Comparison of ENCODE assay signal across 7 cellular contexts in genomic region chr7:123407951-123408350, GRCh38.
DNase-seq lines count a peak whose midpoint lies in the region; ATAC-seq and TF ChIP-seq lines count a peak whose summit lies in the region.
"Not testable (repeated sequence)": the region's sequence is repeated elsewhere in the genome, so short reads cannot be mapped to it uniquely, and the experiment has no call there.

No MANE protein-coding gene starts in this region.

- not testable (repeated sequence) for H3K79me2 ChIP-seq in GM23338 (replicated peaks; ENCODE audit: insufficient read depth)

- H3K36me3 ChIP-seq in GM23338 (ENCODE audit: insufficient read depth); esophagus muscularis mucosa; psoas muscle (ENCODE audit: insufficient read depth in 1 of 2, low read depth in 1 of 2); uterus: not testable (repeated sequence)

- TF ChIP-seq CTCF in GM23338 (conservative IDR thresholded peaks at IDR 0.05; ENCODE audit: low read depth in 2 of 2); dorsolateral prefrontal cortex (IDR thresholded peaks at IDR 0.05 in 54 of 56, conservative IDR thresholded peaks at IDR 0.05 in 2 of 56; ENCODE audit: low read depth in 1 of 56, partially characterized antibody in 56 of 56); esophagus muscularis mucosa (IDR thresholded peaks at IDR 0.05); psoas muscle (IDR thresholded peaks at IDR 0.05); uterus (IDR thresholded peaks at IDR 0.05): not testable (repeated sequence)

- not testable (repeated sequence) for H4K20me1 ChIP-seq in GM23338 (replicated peaks; ENCODE audit: insufficient read depth)

- not testable (repeated sequence) for TF ChIP-seq POLR2A in esophagus muscularis mucosa (IDR thresholded peaks at IDR 0.05; ENCODE audit: low read depth); uterus (IDR thresholded peaks at IDR 0.05)

- H3K27ac ChIP-seq in GM23338 (ENCODE audit: low read depth); psoas muscle: not testable (repeated sequence)
- H3K27ac ChIP-seq in dorsolateral prefrontal cortex (peak overlapping the region in 46 of 59 donors; percentile 3 to 85 (median 68)), esophagus muscularis mucosa (replicated peaks in 1 of 4) (peak overlapping the region; percentile 76 to 93 (median 86)), uterus (peak overlapping the region; percentile 73 to 94)

- not testable (repeated sequence) for H3K4me3 ChIP-seq in GM23338, dorsolateral prefrontal cortex, psoas muscle, uterus
- peak overlapping the region in 1 of 4 donors; percentile 25 for H3K4me3 ChIP-seq in esophagus muscularis mucosa

- H3K9me3 Mint-ChIP-seq in GM23338, result not testable (repeated sequence)

- not testable (repeated sequence) for ATAC-seq in GM23338
- ATAC-seq in psoas muscle, result peak in 3 of 4 donors; percentile 49 to 74 (median 62)

- not testable (repeated sequence) for H3K4me1 ChIP-seq in GM23338 (ENCODE audit: insufficient read depth); psoas muscle; uterus
- H3K4me1 ChIP-seq in esophagus muscularis mucosa, result peaks cover 9 to 72% (median 48%) of the 10 kb centered on the region in 4 donors

- H2AFZ ChIP-seq in GM23338, result peak overlapping the region; percentile 1; the same call in 1 of the 2 replicates

- not testable (repeated sequence) for H3K27me3 Mint-ChIP-seq in GM23338 (ENCODE audit: insufficient read depth, low read depth, poor library complexity)

- not testable (repeated sequence) for H3K4me1 Mint-ChIP-seq in GM23338

- not testable (repeated sequence) for H3F3A ChIP-seq in GM23338 (replicated peaks; ENCODE audit: low read depth)

- H3K27ac Mint-ChIP-seq in GM23338, result not testable (repeated sequence)

- 30% methylated on average over 4 of the region's 4 CpGs for WGBS in esophagus muscularis mucosa
- 59 to 78% (median 78%) methylated on average over 4 of the region's 4 CpGs for WGBS in psoas muscle, 3 donors

- not testable (repeated sequence) for DNase-seq in GM23338 (ENCODE audit: low spot score); esophagus muscularis mucosa (ENCODE audit: extremely low spot score); psoas muscle
- DNase-seq in dorsolateral prefrontal cortex (peak in 5 of 10 donors; percentile 28 to 59 (median 47)), inferior parietal cortex (ENCODE audit: extremely low spot score) (peak; percentile 48), superior temporal gyrus (ENCODE audit: extremely low spot score) (peak; percentile 69), uterus (peak; percentile 20 to 49)

- H3K4me2 ChIP-seq in GM23338, result not testable (repeated sequence)

- not testable (repeated sequence) for H3K9me3 ChIP-seq in esophagus muscularis mucosa, psoas muscle, uterus

- H3K36me3 Mint-ChIP-seq in GM23338 (ENCODE audit: low read depth), result not testable (repeated sequence)

- H3K9me2 ChIP-seq in GM23338 (ENCODE audit: insufficient read depth), result not testable (repeated sequence)

- peak; percentile 51 for TF ChIP-seq EP300 in esophagus muscularis mucosa (IDR thresholded peaks at IDR 0.05)

- not testable (repeated sequence) for H3K4me3 Mint-ChIP-seq in GM23338

- intact Hi-C loops in dorsolateral prefrontal cortex (cut with DNase I); esophagus muscularis mucosa (cut with DNase I); psoas muscle (cut with DNase I); uterus (cut with DNase I; ENCODE audit: low total_unique reads): not testable (repeated sequence)

- H3K27me3 ChIP-seq in GM23338 (ENCODE audit: insufficient read depth); dorsolateral prefrontal cortex; esophagus muscularis mucosa; psoas muscle (ENCODE audit: insufficient read depth in 3 of 3, low read length in 2 of 3); uterus: not testable (repeated sequence)
